Comparison of ENCODE assay signal across 8 cellular contexts in genomic region chr7:83468251-83468739, GRCh38.
DNase-seq lines count a peak whose midpoint lies in the region; ATAC-seq and TF ChIP-seq lines count a peak whose summit lies in the region.

No MANE protein-coding gene starts in this region.

- peak; percentile 92 for ATAC-seq in GM21723 (IDR thresholded peaks at IDR 0.05; ENCODE audit: unreplicated experiment)
- peak; percentile 99 for ATAC-seq in Panc1
- ATAC-seq in GM21526 (IDR thresholded peaks at IDR 0.05; ENCODE audit: low FRiP score, unreplicated experiment), result no peak

- TF ChIP-seq CTCF in Panc1 (IDR thresholded peaks at IDR 0.05) (peak; percentile 10; the same call in 1 of the 2 replicates), epithelial cell of proximal tubule (conservative IDR thresholded peaks at IDR 0.05; ENCODE audit: low read depth, low read length) (peak; percentile 21)

- H3K9me3 ChIP-seq in Panc1 (ENCODE audit: control insufficient read depth, insufficient read depth, low read depth, low read length), result no peaks in the 10 kb centered on the region; the same call in 1 of the 2 replicates
- H3K9me3 ChIP-seq in muscle layer of duodenum (ENCODE audit: control insufficient read depth in 1 of 2, low read length in 2 of 2), result no peaks in the 10 kb centered on the region
- no peaks in the 10 kb centered on the region for H3K9me3 ChIP-seq in effector memory CD4-positive, alpha-beta T cell (ENCODE audit: control insufficient read depth, low read length)

- CTCF ChIA-PET in Panc1 (lab: Charles Lee), result no interaction called here

- H3K27me3 ChIP-seq in Panc1 (ENCODE audit: control insufficient read depth, insufficient read depth, low read length), result no peaks in the 10 kb centered on the region
- no peaks in the 10 kb centered on the region for H3K27me3 ChIP-seq in muscle layer of duodenum (ENCODE audit: low read depth, low read length)
- H3K27me3 ChIP-seq in effector memory CD4-positive, alpha-beta T cell (replicated peaks; ENCODE audit: control insufficient read depth, insufficient read depth, low read length, poor library complexity, severe bottlenecking), result no peaks in the 10 kb centered on the region

- H3K4me3 ChIP-seq in Panc1 (ENCODE audit: low read depth in 2 of 2, low read length in 2 of 2), result peak overlapping the region in 1 of 2 experiments; percentile 3; a peak in 1 of 4 replicates
- no peak overlapping the region for H3K4me3 ChIP-seq in epithelial cell of proximal tubule (ENCODE audit: low read depth, low read length)
- H3K4me3 ChIP-seq in muscle layer of duodenum (ENCODE audit: low read depth in 1 of 2, low read length in 2 of 2), result no peak overlapping the region
- no peak overlapping the region for H3K4me3 ChIP-seq in effector memory CD4-positive, alpha-beta T cell (ENCODE audit: insufficient read depth, low read depth, low read length, poor library complexity, severe bottlenecking)

- H3K36me3 ChIP-seq in Panc1 (ENCODE audit: control insufficient read depth, insufficient read depth, low read length), result no peaks in the 10 kb centered on the region
- no peaks in the 10 kb centered on the region for H3K36me3 ChIP-seq in muscle layer of duodenum (ENCODE audit: control insufficient read depth in 1 of 2, insufficient read depth in 2 of 2, low read length in 2 of 2)
- no peaks in the 10 kb centered on the region for H3K36me3 ChIP-seq in effector memory CD4-positive, alpha-beta T cell (ENCODE audit: control insufficient read depth, insufficient read depth, low read length)

- intact Hi-C loops in Panc1 (cut with micrococcal nuclease; ENCODE audit: unreplicated experiment), result no loop called here

- in situ Hi-C loops in Panc1 (cut with HindIII; ENCODE audit: low pct_unique_long_range_greater_than_20kb, low sequenced_read_pairs), result no loop called here

- DNase-seq in GM04504 (ENCODE audit: low read depth) (peak; percentile 96), HS-5 (ENCODE audit: low read depth) (peak; percentile 96), Panc1 (ENCODE audit: low read depth, low spot score) (peak; percentile 100), epithelial cell of proximal tubule (ENCODE audit: low read depth) (peak; percentile 98)
- DNase-seq in effector memory CD4-positive, alpha-beta T cell, result no peak

- no TSS peak for BruUV-seq in Panc1 (replicated peaks; lab: Mats Ljungman, UMichigan)

- H3K27ac ChIP-seq in Panc1 (ENCODE audit: low read length), result no peak overlapping the region; the same call in 1 of the 2 replicates
- H3K27ac ChIP-seq in muscle layer of duodenum (ENCODE audit: low read length), result peak overlapping the region; percentile 27
- H3K27ac ChIP-seq in effector memory CD4-positive, alpha-beta T cell (ENCODE audit: insufficient read depth, low read length, poor library complexity, severe bottlenecking), result no peak overlapping the region

- POLR2A ChIA-PET in Panc1 (lab: Charles Lee), result no interaction called here

- H3K4me1 ChIP-seq in Panc1 (ENCODE audit: control insufficient read depth, insufficient read depth, low read length) (peaks cover 16% of the 10 kb centered on the region), muscle layer of duodenum (ENCODE audit: control insufficient read depth in 1 of 2, insufficient read depth in 2 of 2, low read length in 2 of 2) (no peaks in the 10 kb centered on the region)
- H3K4me1 ChIP-seq in effector memory CD4-positive, alpha-beta T cell (ENCODE audit: control insufficient read depth, insufficient read depth, low read length, poor library complexity, severe bottlenecking), result no peaks in the 10 kb centered on the region

Comparison
In these comparisons a context has a peak if more than half of its experiments do, and no peak if none do; other contexts are left out.
1. DNase-seq: peak in GM04504 (single experiment), HS-5 (single experiment), Panc1 (single experiment) and epithelial cell of proximal tubule (single experiment); none in effector memory CD4-positive, alpha-beta T cell (0 of 3).